Comparison of ENCODE assay signal across 31 cellular contexts in genomic region chr4:108561086-108561485, GRCh38. TPM values are rescaled to one million over a fixed set of nuclear protein-coding genes. Genes with fewer than 3 reads are reported as not detected.
A peak's percentile ranks its signal among the peaks of the same experiment; 100 is the strongest.
DNase-seq lines count a peak whose midpoint lies in the region; ATAC-seq and TF ChIP-seq lines count a peak whose summit lies in the region.
"Had no signal": no experiment of that assay in that cellular context is flagged by ENCODE, and none has a peak within 500 bp of the region (broad histone marks: within the 10 kb centered on the region; RNA-seq: fewer than 3 reads in every experiment).

No MANE protein-coding gene starts in this region.

- TF ChIP-seq CTCF in heart right ventricle (IDR thresholded peaks at IDR 0.05) (no peak), fibroblast of pulmonary artery (IDR thresholded peaks at IDR 0.05; ENCODE audit: low read length, missing control alignments) (no peak), osteoblast (IDR thresholded peaks at IDR 0.05; ENCODE audit: extremely low read depth, low read depth, low read length) (no peak)

- H2AFZ ChIP-seq in osteoblast (ENCODE audit: low read length) = peak overlapping the region; percentile 45

- no peaks in the 10 kb centered on the region for H3K79me2 ChIP-seq in osteoblast (ENCODE audit: insufficient read depth, low read length)

- H3K9me3 ChIP-seq in heart right ventricle (no peaks in the 10 kb centered on the region), osteoblast (ENCODE audit: low read depth, low read length) (no peaks in the 10 kb centered on the region)
- H3K9me3 ChIP-seq: A549, ascending aorta, psoas muscle, sigmoid colon had no signal

- H3K4me1 ChIP-seq in heart right ventricle (peaks cover 0 to 28% (median 9%) of the 10 kb centered on the region in 9 donors), osteoblast (ENCODE audit: insufficient read depth, low read length) (peaks cover 6% of the 10 kb centered on the region)
- H3K4me1 ChIP-seq: A549, ascending aorta, psoas muscle, sigmoid colon had no signal

- ATAC-seq in heart right ventricle (no peak), left ventricle myocardium superior (no peak), esophagus mucosa (no peak), HG02970 (IDR thresholded peaks at IDR 0.05; ENCODE audit: low FRiP score, unreplicated experiment) (no peak)
- ATAC-seq in stimulated activated naive CD8-positive, alpha-beta T cell treated with anti-CD3 and anti-CD28 coated beads, Interleukin-15, Interleukin-2, amounts not matched to agents 100 U/mL and 50 U/mL, for 24 hours = no peak
- ATAC-seq: A549; activated CD8-positive, alpha-beta T cell treated with anti-CD3 and anti-CD28 coated beads, Interleukin-2, amount 10 ng/mL, durations not matched to agents 7 days and 5 days; K562; Panc1; psoas muscle had no signal

- no peak overlapping the region for H3K4me3 ChIP-seq in heart right ventricle
- no peak overlapping the region for H3K4me3 ChIP-seq in fibroblast of pulmonary artery (replicated peaks; ENCODE audit: low read depth, low read length)
- no peak overlapping the region for H3K4me3 ChIP-seq in osteoblast (ENCODE audit: insufficient read depth, low read length)
- H3K4me3 ChIP-seq: A549, ascending aorta, K562, psoas muscle, sigmoid colon had no signal

- peak overlapping the region; percentile 16 for H3K4me2 ChIP-seq in osteoblast (ENCODE audit: insufficient read depth, low read length)
- H3K4me2 ChIP-seq: A549 had no signal

- no peak for DNase-seq in heart right ventricle
- no peak for DNase-seq in left ventricle myocardium superior
- peak; percentile 30 for DNase-seq in fibroblast of pulmonary artery (ENCODE audit: low read depth)
- peak; percentile 6 for DNase-seq in osteoblast (ENCODE audit: insufficient read length, low spot score, missing footprints)
- DNase-seq in 8988T = no peak
- DNase-seq in stimulated activated naive CD8-positive, alpha-beta T cell treated with anti-CD3 and anti-CD28 coated beads, Interleukin-15, Interleukin-2, amounts not matched to agents 100 U/mL and 50 U/mL, for 24 hours = no peak
- DNase-seq: activated CD4-positive, alpha-beta T cell treated with anti-CD3 and anti-CD28 coated beads for 4 hours; activated CD8-positive, alpha-beta T cell treated with anti-CD3 and anti-CD28 coated beads, Interleukin-2, amount 10 ng/mL, durations not matched to agents 7 days and 5 days; AML-193; CD4-positive, alpha-beta T cell; endodermal cell; GOT3; mammary epithelial cell; NCI-H1048; NCI-H446; NCI-H748 treated with DMSO at 0.1 percent for 48 hours; psoas muscle; SHP77 treated with DMSO at 0.1 percent for 48 hours; sigmoid colon; stimulated activated CD4-positive, alpha-beta T cell treated with anti-CD3 and anti-CD28 coated beads, Interleukin-4, amount 100 ng/mL, for 4 hours; substantia nigra; SW 1271; T-helper 9 cell; trophoblast cell had no signal

- H3K27me3 ChIP-seq in heart right ventricle = no peaks in the 10 kb centered on the region
- H3K27me3 ChIP-seq in osteoblast (ENCODE audit: insufficient read depth, low read length) = peaks cover 3% of the 10 kb centered on the region
- H3K27me3 ChIP-seq: ascending aorta, sigmoid colon had no signal

- H3K27ac ChIP-seq in heart right ventricle (peak overlapping the region in 8 of 10 donors; percentile 35 to 78 (median 62)), osteoblast (ENCODE audit: low read depth, low read length) (no peak overlapping the region)
- H3K27ac ChIP-seq: A549, psoas muscle, VCaP had no signal

- H4K20me1 ChIP-seq in osteoblast (ENCODE audit: insufficient read depth, low read length) = no peaks in the 10 kb centered on the region

- no peaks in the 10 kb centered on the region for H3K36me3 ChIP-seq in heart right ventricle
- no peaks in the 10 kb centered on the region for H3K36me3 ChIP-seq in osteoblast (ENCODE audit: insufficient read depth, low read length)
- H3K36me3 ChIP-seq: ascending aorta, sigmoid colon had no signal

- 45 to 51% methylated on average over 3 of the region's 3 CpGs for WGBS in heart right ventricle, 2 donors

- intact Hi-C loops in heart right ventricle (cut with DNase I) (loop anchor here in 1 of 10 donors (10.0 kb wide), 1 partner anchor 396 kb away; the partner anchor contains the start of gene LEF1), left ventricle myocardium superior (cut with micrococcal nuclease) (no loop called here)

RNA-seq across cellular contexts. Expression of gene RPL34, which starts 59.3 kb away (rescaled TPM):
- 100 to 1,000 TPM; 612 to 800 (median 663) TPM for total RNA-seq in heart right ventricle
- 1,000 to 10,000 TPM; 3,315 to 3,397 TPM for polyA plus RNA-seq in heart right ventricle
- total RNA-seq in left ventricle myocardium superior = 718 TPM
- total RNA-seq in osteoblast = 448 and 555 TPM in 2 replicates
- 1,021 TPM for total RNA-seq in esophagus mucosa

Comparison
In these comparisons a context has a peak if more than half of its experiments do, and no peak if none do; other contexts are left out.
1. DNase-seq: peak in fibroblast of pulmonary artery (single experiment) and osteoblast (single experiment); none in heart right ventricle (0 of 2), left ventricle myocardium superior (single experiment), 8988T (single experiment) and stimulated activated naive CD8-positive, alpha-beta T cell treated with anti-CD3 and anti-CD28 coated beads, Interleukin-15, Interleukin-2, amounts not matched to agents 100 U/mL and 50 U/mL, for 24 hours (single experiment).